In the genomic region with DNA sequence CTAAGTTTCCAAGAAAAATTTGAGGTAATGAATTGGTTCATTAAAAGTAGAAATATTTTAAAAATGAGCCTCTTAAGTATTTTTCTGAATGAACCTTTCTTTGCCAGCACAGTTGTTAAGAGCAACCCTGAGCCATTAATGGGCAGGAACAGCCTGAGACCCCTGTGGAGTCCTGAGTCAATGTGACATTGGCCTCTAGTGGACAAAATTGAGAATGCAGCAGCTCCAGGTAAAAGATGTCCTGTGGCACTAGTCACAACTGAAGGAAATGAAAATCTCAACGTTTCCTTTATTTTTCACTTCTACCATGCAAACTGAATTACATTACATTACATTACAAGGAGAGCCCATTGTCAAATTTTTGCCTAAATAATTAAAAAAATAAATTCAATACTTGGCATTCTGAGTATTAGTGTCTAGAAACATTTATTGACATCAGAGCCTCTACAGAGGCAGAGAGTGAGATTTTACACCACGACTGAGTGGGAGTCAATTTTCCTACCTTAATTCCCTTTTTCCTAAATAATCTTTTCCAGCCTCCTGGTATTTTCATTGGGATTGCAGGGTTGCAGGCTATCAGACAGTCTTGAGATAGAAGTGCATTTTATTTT, we compare ENCODE assay signal across 8 cellular contexts.
DNase-seq lines count a peak whose midpoint lies in the region; ATAC-seq and TF ChIP-seq lines count a peak whose summit lies in the region.

No MANE protein-coding gene starts in this region.

- TF ChIP-seq POLR2A in tibial nerve (IDR thresholded peaks at IDR 0.05), result no peak

- ATAC-seq in GM19372 (IDR thresholded peaks at IDR 0.05; ENCODE audit: low read depth, unreplicated experiment) (peak; percentile 89), HG03378 (IDR thresholded peaks at IDR 0.05; ENCODE audit: unreplicated experiment) (peak; percentile 81)

- H3K9me3 ChIP-seq in tibial nerve, result no peaks in the 10 kb centered on the region

- peaks cover 4% of the 10 kb centered on the region for H3K27me3 Mint-ChIP-seq in activated CD4-positive, alpha-beta T cell treated with anti-CD3 and anti-CD28 coated beads, Interleukin-2, amount 10 ng/mL, durations not matched to agents 7 days and 5 days

- H3K4me3 ChIP-seq in epithelial cell of esophagus (ENCODE audit: low read length) (no peak overlapping the region), tibial nerve (no peak overlapping the region)

- H3K9me3 Mint-ChIP-seq in activated CD4-positive, alpha-beta T cell treated with anti-CD3 and anti-CD28 coated beads, Interleukin-2, amount 10 ng/mL, durations not matched to agents 7 days and 5 days, result no peaks in the 10 kb centered on the region

- TF ChIP-seq EP300 in tibial nerve (IDR thresholded peaks at IDR 0.05), result no peak

- H3K27ac Mint-ChIP-seq in activated CD4-positive, alpha-beta T cell treated with anti-CD3 and anti-CD28 coated beads, Interleukin-2, amount 10 ng/mL, durations not matched to agents 7 days and 5 days, result no peak overlapping the region

- no peak overlapping the region for H3K27ac ChIP-seq in tibial nerve

- TF ChIP-seq CTCF in epithelial cell of esophagus (IDR thresholded peaks at IDR 0.05; ENCODE audit: insufficient read depth, low read depth, low read length, missing control alignments) (peak; percentile 97), tibial nerve (IDR thresholded peaks at IDR 0.05) (peak; percentile 82 to 98 (median 88))

- no peaks in the 10 kb centered on the region for H3K4me1 Mint-ChIP-seq in activated CD4-positive, alpha-beta T cell treated with anti-CD3 and anti-CD28 coated beads, Interleukin-2, amount 10 ng/mL, durations not matched to agents 7 days and 5 days

- H3K4me3 Mint-ChIP-seq in activated CD4-positive, alpha-beta T cell treated with anti-CD3 and anti-CD28 coated beads, Interleukin-2, amount 10 ng/mL, durations not matched to agents 7 days and 5 days, result no peak overlapping the region

- DNase-seq in D341Med (ENCODE audit: low spot score) (peak; percentile 77), NCI-H345 (lab: John Stamatoyannopoulos, UW) (peak; percentile 84), epithelial cell of esophagus (ENCODE audit: low read depth) (peak; percentile 68), mucosa of gallbladder (ENCODE audit: low spot score) (peak; percentile 72), tibial nerve (ENCODE audit: low spot score in 2 of 2) (peak in 1 of 2 donors; percentile 94)
- peak; percentile 71 for DNase-seq in activated CD4-positive, alpha-beta T cell treated with anti-CD3 and anti-CD28 coated beads, Interleukin-2, amount 10 ng/mL, durations not matched to agents 7 days and 5 days

- peaks cover 0 to 3% (median 0%) of the 10 kb centered on the region in 4 donors for H3K4me1 ChIP-seq in tibial nerve

- POLR2A ChIA-PET in activated CD4-positive, alpha-beta T cell treated with anti-CD3 and anti-CD28 coated beads, Interleukin-2, amount 10 ng/mL, durations not matched to agents 7 days and 5 days (lab: Charles Lee), result interaction anchor here (0.7 kb wide), 1 partner anchor 189 kb away, joined by 3 read pairs; no protein-coding TSS in a partner anchor

- H3K36me3 Mint-ChIP-seq in activated CD4-positive, alpha-beta T cell treated with anti-CD3 and anti-CD28 coated beads, Interleukin-2, amount 10 ng/mL, durations not matched to agents 7 days and 5 days (ENCODE audit: low read depth), result no peaks in the 10 kb centered on the region

- no peaks in the 10 kb centered on the region for H3K27me3 ChIP-seq in tibial nerve

- 25 to 26% methylated on average over 2 of the region's 2 CpGs for WGBS in tibial nerve, 2 donors

- CTCF ChIA-PET in activated CD4-positive, alpha-beta T cell treated with anti-CD3 and anti-CD28 coated beads, Interleukin-2, amount 10 ng/mL, durations not matched to agents 7 days and 5 days (lab: Charles Lee), result interaction anchor here (0.7 to 7.5 kb wide), 5 partner anchors 15 to 363 kb away, joined by 3 to 46 read pairs (median 3); no protein-coding TSS in a partner anchor

- no peaks in the 10 kb centered on the region for H3K36me3 ChIP-seq in tibial nerve
